Comparison of ENCODE assay signal across 1 cellular context in the genomic region with DNA sequence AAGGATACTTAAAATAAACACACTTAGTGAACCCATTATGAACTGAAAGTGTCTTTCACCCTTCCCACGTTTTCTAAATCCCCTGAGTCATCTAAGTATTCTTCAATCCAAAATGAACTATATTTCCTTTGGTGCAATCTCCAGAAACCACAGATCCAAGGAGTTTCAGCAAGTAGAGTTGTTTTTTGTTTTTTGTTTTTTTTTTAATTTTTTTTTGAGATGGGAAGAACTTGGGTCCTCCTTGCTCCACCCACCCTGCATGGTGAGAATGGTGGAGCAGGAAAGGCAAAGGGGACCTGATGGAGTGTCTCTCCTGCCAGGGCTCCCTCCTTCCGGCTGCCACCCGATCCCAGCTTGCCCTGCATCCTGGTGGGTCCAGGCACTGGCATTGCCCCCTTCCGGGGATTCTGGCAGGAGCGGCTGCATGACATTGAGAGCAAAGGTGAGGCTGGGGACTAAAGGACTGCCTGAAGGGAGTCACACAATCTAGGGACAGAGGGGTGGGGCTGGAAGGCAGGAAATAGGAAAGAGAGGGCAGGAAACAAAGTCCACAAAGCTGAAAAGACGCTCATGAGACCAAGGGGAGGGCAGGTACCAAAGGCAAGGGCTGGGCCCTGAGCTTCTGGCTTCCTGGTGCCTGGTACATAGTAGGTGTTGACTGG.
A peak's percentile ranks its signal among the peaks of the same experiment; 100 is the strongest.
TF ChIP-seq lines count a peak whose summit lies in the region.

No MANE protein-coding gene starts in this region.

TF ChIP-seq in HepG2, 621 proteins besides CTCF, POLR2A, EP300 and RAD21 (continued from another document and continues in another):
- TF ChIP-seq, protein P1, sequence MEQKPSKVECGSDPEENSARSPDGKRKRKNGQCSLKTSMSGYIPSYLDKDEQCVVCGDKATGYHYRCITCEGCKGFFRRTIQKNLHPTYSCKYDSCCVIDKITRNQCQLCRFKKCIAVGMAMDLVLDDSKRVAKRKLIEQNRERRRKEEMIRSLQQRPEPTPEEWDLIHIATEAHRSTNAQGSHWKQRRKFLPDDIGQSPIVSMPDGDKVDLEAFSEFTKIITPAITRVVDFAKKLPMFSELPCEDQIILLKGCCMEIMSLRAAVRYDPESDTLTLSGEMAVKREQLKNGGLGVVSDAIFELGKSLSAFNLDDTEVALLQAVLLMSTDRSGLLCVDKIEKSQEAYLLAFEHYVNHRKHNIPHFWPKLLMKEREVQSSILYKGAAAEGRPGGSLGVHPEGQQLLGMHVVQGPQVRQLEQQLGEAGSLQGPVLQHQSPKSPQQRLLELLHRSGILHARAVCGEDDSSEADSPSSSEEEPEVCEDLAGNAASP (CRISPR knock-in tag; IDR thresholded peaks at IDR 0.05; ENCODE audit: borderline replicate concordance): no peak
- TF ChIP-seq ZNF747 (CRISPR knock-in tag; IDR thresholded peaks at IDR 0.05; ENCODE audit: borderline replicate concordance): no peak
- TF ChIP-seq GABPB1 (CRISPR knock-in tag; IDR thresholded peaks at IDR 0.05): peak; percentile 44; the same call in 1 of the 2 replicates
- TF ChIP-seq HNRNPUL1 (IDR thresholded peaks at IDR 0.05; ENCODE audit: low read depth, low read length): no peak
- TF ChIP-seq, protein P2, sequence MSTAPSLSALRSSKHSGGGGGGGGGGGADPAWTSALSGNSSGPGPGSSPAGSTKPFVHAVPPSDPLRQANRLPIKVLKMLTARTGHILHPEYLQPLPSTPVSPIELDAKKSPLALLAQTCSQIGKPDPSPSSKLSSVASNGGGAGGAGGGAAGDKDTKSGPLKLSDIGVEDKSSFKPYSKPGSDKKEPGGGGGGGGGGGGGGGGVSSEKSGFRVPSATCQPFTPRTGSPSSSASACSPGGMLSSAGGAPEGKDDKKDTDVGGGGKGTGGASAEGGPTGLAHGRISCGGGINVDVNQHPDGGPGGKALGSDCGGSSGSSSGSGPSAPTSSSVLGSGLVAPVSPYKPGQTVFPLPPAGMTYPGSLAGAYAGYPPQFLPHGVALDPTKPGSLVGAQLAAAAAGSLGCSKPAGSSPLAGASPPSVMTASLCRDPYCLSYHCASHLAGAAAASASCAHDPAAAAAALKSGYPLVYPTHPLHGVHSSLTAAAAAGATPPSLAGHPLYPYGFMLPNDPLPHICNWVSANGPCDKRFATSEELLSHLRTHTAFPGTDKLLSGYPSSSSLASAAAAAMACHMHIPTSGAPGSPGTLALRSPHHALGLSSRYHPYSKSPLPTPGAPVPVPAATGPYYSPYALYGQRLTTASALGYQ (CRISPR knock-in tag; IDR thresholded peaks at IDR 0.05): no peak
- TF ChIP-seq ZFAT (CRISPR knock-in tag; conservative IDR thresholded peaks at IDR 0.05): no peak
- TF ChIP-seq ZNF329 (CRISPR knock-in tag; IDR thresholded peaks at IDR 0.05; ENCODE audit: low read depth): no peak
- TF ChIP-seq ZNF350 (CRISPR knock-in tag; IDR thresholded peaks at IDR 0.05; ENCODE audit: borderline replicate concordance, low read depth): no peak
- TF ChIP-seq, protein P3, sequence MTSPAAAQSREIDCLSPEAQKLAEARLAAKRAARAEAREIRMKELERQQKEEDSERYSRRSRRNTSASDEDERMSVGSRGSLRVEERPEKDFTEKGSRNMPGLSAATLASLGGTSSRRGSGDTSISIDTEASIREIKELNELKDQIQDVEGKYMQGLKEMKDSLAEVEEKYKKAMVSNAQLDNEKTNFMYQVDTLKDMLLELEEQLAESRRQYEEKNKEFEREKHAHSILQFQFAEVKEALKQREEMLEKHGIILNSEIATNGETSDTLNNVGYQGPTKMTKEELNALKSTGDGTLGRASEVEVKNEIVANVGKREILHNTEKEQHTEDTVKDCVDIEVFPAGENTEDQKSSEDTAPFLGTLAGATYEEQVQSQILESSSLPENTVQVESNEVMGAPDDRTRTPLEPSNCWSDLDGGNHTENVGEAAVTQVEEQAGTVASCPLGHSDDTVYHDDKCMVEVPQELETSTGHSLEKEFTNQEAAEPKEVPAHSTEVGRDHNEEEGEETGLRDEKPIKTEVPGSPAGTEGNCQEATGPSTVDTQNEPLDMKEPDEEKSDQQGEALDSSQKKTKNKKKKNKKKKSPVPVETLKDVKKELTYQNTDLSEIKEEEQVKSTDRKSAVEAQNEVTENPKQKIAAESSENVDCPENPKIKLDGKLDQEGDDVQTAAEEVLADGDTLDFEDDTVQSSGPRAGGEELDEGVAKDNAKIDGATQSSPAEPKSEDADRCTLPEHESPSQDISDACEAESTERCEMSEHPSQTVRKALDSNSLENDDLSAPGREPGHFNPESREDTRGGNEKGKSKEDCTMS (CRISPR knock-in tag; conservative IDR thresholded peaks at IDR 0.05): no peak
- no peak for TF ChIP-seq SP1 (IDR thresholded peaks at IDR 0.05)
- no peak for TF ChIP-seq SP1 (CRISPR knock-in tag; IDR thresholded peaks at IDR 0.05)
- no peak for TF ChIP-seq IKZF4 (CRISPR knock-in tag; IDR thresholded peaks at IDR 0.05; ENCODE audit: borderline replicate concordance, low read depth, not compliant biosample characterization)
- TF ChIP-seq KAT7 (CRISPR knock-in tag; IDR thresholded peaks at IDR 0.05; ENCODE audit: borderline replicate concordance): no peak
- TF ChIP-seq, protein P4, sequence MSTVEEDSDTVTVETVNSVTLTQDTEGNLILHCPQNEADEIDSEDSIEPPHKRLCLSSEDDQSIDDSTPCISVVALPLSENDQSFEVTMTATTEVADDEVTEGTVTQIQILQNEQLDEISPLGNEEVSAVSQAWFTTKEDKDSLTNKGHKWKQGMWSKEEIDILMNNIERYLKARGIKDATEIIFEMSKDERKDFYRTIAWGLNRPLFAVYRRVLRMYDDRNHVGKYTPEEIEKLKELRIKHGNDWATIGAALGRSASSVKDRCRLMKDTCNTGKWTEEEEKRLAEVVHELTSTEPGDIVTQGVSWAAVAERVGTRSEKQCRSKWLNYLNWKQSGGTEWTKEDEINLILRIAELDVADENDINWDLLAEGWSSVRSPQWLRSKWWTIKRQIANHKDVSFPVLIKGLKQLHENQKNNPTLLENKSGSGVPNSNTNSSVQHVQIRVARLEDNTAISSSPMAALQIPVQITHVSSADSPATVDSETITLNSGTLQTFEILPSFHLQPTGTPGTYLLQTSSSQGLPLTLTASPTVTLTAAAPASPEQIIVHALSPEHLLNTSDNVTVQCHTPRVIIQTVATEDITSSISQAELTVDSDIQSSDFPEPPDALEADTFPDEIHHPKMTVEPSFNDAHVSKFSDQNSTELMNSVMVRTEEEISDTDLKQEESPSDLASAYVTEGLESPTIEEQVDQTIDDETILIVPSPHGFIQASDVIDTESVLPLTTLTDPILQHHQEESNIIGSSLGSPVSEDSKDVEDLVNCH (CRISPR knock-in tag; IDR thresholded peaks at IDR 0.05): no peak
- TF ChIP-seq, protein P5, sequence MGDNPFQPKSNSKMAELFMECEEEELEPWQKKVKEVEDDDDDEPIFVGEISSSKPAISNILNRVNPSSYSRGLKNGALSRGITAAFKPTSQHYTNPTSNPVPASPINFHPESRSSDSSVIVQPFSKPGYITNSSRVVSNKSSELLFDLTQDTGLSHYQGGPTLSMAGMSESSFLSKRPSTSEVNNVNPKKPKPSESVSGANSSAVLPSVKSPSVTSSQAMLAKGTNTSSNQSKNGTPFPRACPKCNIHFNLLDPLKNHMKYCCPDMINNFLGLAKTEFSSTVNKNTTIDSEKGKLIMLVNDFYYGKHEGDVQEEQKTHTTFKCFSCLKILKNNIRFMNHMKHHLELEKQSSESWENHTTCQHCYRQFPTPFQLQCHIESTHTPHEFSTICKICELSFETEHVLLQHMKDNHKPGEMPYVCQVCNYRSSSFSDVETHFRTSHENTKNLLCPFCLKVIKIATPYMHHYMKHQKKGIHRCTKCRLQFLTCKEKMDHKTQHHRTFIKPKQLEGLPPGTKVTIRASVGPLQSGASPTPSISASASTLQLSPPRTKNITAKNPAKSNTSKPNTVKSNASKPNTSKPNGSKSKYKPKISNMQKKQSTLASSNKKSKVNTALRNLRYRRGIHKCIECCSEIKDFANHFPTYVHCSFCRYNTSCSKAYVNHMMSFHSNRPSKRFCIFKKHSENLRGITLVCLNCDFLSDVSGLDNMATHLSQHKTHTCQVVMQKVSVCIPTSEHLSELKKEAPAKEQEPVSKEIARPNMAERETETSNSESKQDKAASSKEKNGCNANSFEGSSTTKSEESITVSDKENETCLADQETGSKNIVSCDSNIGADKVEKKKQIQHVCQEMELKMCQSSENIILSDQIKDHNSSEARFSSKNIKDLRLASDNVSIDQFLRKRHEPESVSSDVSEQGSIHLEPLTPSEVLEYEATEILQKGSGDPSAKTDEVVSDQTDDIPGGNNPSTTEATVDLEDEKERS (CRISPR knock-in tag; IDR thresholded peaks at IDR 0.05): no peak
- TF ChIP-seq, protein P6, sequence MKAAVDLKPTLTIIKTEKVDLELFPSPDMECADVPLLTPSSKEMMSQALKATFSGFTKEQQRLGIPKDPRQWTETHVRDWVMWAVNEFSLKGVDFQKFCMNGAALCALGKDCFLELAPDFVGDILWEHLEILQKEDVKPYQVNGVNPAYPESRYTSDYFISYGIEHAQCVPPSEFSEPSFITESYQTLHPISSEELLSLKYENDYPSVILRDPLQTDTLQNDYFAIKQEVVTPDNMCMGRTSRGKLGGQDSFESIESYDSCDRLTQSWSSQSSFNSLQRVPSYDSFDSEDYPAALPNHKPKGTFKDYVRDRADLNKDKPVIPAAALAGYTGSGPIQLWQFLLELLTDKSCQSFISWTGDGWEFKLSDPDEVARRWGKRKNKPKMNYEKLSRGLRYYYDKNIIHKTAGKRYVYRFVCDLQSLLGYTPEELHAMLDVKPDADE (CRISPR knock-in tag; IDR thresholded peaks at IDR 0.05): no peak
- peak; percentile 47; the same call in 1 of the 2 replicates for TF ChIP-seq ELF1 (CRISPR knock-in tag; IDR thresholded peaks at IDR 0.05)
- TF ChIP-seq ZNF572 (CRISPR knock-in tag; IDR thresholded peaks at IDR 0.05): no peak
- TF ChIP-seq RFX3 (CRISPR knock-in tag; IDR thresholded peaks at IDR 0.05): no peak
- TF ChIP-seq, protein P7, sequence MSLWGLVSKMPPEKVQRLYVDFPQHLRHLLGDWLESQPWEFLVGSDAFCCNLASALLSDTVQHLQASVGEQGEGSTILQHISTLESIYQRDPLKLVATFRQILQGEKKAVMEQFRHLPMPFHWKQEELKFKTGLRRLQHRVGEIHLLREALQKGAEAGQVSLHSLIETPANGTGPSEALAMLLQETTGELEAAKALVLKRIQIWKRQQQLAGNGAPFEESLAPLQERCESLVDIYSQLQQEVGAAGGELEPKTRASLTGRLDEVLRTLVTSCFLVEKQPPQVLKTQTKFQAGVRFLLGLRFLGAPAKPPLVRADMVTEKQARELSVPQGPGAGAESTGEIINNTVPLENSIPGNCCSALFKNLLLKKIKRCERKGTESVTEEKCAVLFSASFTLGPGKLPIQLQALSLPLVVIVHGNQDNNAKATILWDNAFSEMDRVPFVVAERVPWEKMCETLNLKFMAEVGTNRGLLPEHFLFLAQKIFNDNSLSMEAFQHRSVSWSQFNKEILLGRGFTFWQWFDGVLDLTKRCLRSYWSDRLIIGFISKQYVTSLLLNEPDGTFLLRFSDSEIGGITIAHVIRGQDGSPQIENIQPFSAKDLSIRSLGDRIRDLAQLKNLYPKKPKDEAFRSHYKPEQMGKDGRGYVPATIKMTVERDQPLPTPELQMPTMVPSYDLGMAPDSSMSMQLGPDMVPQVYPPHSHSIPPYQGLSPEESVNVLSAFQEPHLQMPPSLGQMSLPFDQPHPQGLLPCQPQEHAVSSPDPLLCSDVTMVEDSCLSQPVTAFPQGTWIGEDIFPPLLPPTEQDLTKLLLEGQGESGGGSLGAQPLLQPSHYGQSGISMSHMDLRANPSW (CRISPR knock-in tag; IDR thresholded peaks at IDR 0.05; ENCODE audit: borderline replicate concordance): no peak
- no peak for TF ChIP-seq ZNF678 (CRISPR knock-in tag; IDR thresholded peaks at IDR 0.05)
- no peak for TF ChIP-seq CBFB (CRISPR knock-in tag; IDR thresholded peaks at IDR 0.05)
- peak; percentile 75 for TF ChIP-seq TARDBP (CRISPR knock-in tag; IDR thresholded peaks at IDR 0.05)
- no peak for TF ChIP-seq ELF4 (CRISPR knock-in tag; IDR thresholded peaks at IDR 0.05; ENCODE audit: borderline replicate concordance)
- TF ChIP-seq TCF12 (IDR thresholded peaks at IDR 0.05): no peak
- TF ChIP-seq TCF12 (CRISPR knock-in tag; IDR thresholded peaks at IDR 0.05): no peak
- TF ChIP-seq, protein P8, sequence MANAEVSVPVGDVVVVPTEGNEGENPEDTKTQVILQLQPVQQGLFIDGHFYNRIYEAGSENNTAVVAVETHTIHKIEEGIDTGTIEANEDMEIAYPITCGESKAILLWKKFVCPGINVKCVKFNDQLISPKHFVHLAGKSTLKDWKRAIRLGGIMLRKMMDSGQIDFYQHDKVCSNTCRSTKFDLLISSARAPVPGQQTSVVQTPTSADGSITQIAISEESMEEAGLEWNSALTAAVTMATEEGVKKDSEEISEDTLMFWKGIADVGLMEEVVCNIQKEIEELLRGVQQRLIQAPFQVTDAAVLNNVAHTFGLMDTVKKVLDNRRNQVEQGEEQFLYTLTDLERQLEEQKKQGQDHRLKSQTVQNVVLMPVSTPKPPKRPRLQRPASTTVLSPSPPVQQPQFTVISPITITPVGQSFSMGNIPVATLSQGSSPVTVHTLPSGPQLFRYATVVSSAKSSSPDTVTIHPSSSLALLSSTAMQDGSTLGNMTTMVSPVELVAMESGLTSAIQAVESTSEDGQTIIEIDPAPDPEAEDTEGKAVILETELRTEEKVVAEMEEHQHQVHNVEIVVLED (CRISPR knock-in tag; IDR thresholded peaks at IDR 0.05; ENCODE audit: borderline replicate concordance): peak; percentile 27; the same call in 1 of the 2 replicates
- TF ChIP-seq, protein P9, sequence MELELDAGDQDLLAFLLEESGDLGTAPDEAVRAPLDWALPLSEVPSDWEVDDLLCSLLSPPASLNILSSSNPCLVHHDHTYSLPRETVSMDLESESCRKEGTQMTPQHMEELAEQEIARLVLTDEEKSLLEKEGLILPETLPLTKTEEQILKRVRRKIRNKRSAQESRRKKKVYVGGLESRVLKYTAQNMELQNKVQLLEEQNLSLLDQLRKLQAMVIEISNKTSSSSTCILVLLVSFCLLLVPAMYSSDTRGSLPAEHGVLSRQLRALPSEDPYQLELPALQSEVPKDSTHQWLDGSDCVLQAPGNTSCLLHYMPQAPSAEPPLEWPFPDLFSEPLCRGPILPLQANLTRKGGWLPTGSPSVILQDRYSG (CRISPR knock-in tag; IDR thresholded peaks at IDR 0.05): no peak
- no peak for TF ChIP-seq RBM39 (IDR thresholded peaks at IDR 0.05; ENCODE audit: low read depth, low read length, poor library complexity, severe bottlenecking)
- TF ChIP-seq, protein P10, sequence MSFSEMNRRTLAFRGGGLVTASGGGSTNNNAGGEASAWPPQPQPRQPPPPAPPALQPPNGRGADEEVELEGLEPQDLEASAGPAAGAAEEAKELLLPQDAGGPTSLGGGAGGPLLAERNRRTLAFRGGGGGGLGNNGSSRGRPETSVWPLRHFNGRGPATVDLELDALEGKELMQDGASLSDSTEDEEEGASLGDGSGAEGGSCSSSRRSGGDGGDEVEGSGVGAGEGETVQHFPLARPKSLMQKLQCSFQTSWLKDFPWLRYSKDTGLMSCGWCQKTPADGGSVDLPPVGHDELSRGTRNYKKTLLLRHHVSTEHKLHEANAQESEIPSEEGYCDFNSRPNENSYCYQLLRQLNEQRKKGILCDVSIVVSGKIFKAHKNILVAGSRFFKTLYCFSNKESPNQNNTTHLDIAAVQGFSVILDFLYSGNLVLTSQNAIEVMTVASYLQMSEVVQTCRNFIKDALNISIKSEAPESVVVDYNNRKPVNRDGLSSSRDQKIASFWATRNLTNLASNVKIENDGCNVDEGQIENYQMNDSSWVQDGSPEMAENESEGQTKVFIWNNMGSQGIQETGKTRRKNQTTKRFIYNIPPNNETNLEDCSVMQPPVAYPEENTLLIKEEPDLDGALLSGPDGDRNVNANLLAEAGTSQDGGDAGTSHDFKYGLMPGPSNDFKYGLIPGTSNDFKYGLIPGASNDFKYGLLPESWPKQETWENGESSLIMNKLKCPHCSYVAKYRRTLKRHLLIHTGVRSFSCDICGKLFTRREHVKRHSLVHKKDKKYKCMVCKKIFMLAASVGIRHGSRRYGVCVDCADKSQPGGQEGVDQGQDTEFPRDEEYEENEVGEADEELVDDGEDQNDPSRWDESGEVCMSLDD (CRISPR knock-in tag; IDR thresholded peaks at IDR 0.05; ENCODE audit: borderline replicate concordance): no peak
